Comparison of ENCODE assay signal across 1 cellular context in genomic region chr2:191318729-191319078, GRCh38.
A peak's percentile ranks its signal among the peaks of the same experiment; 100 is the strongest.
TF ChIP-seq lines count a peak whose summit lies in the region.

No MANE protein-coding gene starts in this region.

TF ChIP-seq in HepG2, 621 proteins besides CTCF, POLR2A, EP300 and RAD21 (continued from another document and continues in another):
- TF ChIP-seq RARG (CRISPR knock-in tag; IDR thresholded peaks at IDR 0.05; ENCODE audit: low read depth) (no peak), ZNF746 (CRISPR knock-in tag; IDR thresholded peaks at IDR 0.05) (no peak), ZNF275 (CRISPR knock-in tag; IDR thresholded peaks at IDR 0.05; ENCODE audit: borderline replicate concordance) (no peak), HMG20B (CRISPR knock-in tag; conservative IDR thresholded peaks at IDR 0.05) (no peak), ZNF331 (CRISPR knock-in tag; IDR thresholded peaks at IDR 0.05) (peak; percentile 37; the same call in 1 of the 2 replicates), CEBPB (IDR thresholded peaks at IDR 0.05; ENCODE audit: borderline replicate concordance, low read depth, low read length) (no peak), MED8 (CRISPR knock-in tag; IDR thresholded peaks at IDR 0.05; ENCODE audit: insufficient replicate concordance) (no peak), GMEB1 (CRISPR knock-in tag; IDR thresholded peaks at IDR 0.05; ENCODE audit: borderline replicate concordance) (no peak), SMAD3 (CRISPR knock-in tag; IDR thresholded peaks at IDR 0.05) (no peak), ESRRA (CRISPR knock-in tag; IDR thresholded peaks at IDR 0.05; ENCODE audit: low read depth) (no peak), CENPT (CRISPR knock-in tag; IDR thresholded peaks at IDR 0.05; ENCODE audit: low read depth) (no peak), ZHX2 (IDR thresholded peaks at IDR 0.05; ENCODE audit: low read depth) (no peak), ZHX2 (CRISPR knock-in tag; IDR thresholded peaks at IDR 0.05; ENCODE audit: borderline replicate concordance) (no peak), ZBTB8A (CRISPR knock-in tag; IDR thresholded peaks at IDR 0.05; ENCODE audit: borderline replicate concordance, low read depth) (no peak), THYN1 (CRISPR knock-in tag; IDR thresholded peaks at IDR 0.05; ENCODE audit: borderline replicate concordance, low read depth) (no peak), SATB2 (CRISPR knock-in tag; IDR thresholded peaks at IDR 0.05) (no peak), TBX2 (CRISPR knock-in tag; IDR thresholded peaks at IDR 0.05; ENCODE audit: borderline replicate concordance) (peak; percentile 74), TP53 (CRISPR knock-in tag; conservative IDR thresholded peaks at IDR 0.05) (no peak), HMGXB3 (CRISPR knock-in tag; IDR thresholded peaks at IDR 0.05; ENCODE audit: borderline replicate concordance) (no peak), DBP (CRISPR knock-in tag; IDR thresholded peaks at IDR 0.05; ENCODE audit: not compliant biosample characterization) (no peak), SSRP1 (CRISPR knock-in tag; IDR thresholded peaks at IDR 0.05) (no peak), ZMAT3 (CRISPR knock-in tag; conservative IDR thresholded peaks at IDR 0.05) (no peak), ZBTB37 (CRISPR knock-in tag; IDR thresholded peaks at IDR 0.05) (no peak), PHF21A (CRISPR knock-in tag; IDR thresholded peaks at IDR 0.05) (peak; percentile 75; the same call in 1 of the 2 replicates), ZNF83 (CRISPR knock-in tag; IDR thresholded peaks at IDR 0.05; ENCODE audit: borderline replicate concordance) (no peak), TARDBP (CRISPR knock-in tag; IDR thresholded peaks at IDR 0.05) (peak; percentile 82), IRF9 (CRISPR knock-in tag; IDR thresholded peaks at IDR 0.05; ENCODE audit: borderline replicate concordance) (no peak), ZFP91 (CRISPR knock-in tag; IDR thresholded peaks at IDR 0.05; ENCODE audit: borderline replicate concordance) (no peak), ZBTB25 (CRISPR knock-in tag; IDR thresholded peaks at IDR 0.05) (no peak), MNT (IDR thresholded peaks at IDR 0.05) (peak; percentile 41; the same call in 1 of the 2 replicates), TERF1 (CRISPR knock-in tag; IDR thresholded peaks at IDR 0.05) (no peak), CAMTA2 (CRISPR knock-in tag; IDR thresholded peaks at IDR 0.05; ENCODE audit: borderline replicate concordance) (no peak)
